In genomic region chr13:55583953-55584593, GRCh38 we compare ENCODE assay signal across 1 cellular context.
TF ChIP-seq lines count a peak whose summit lies in the region.

No MANE protein-coding gene starts in this region.

TF ChIP-seq in H1, 55 proteins besides CTCF, POLR2A, EP300 and RAD21:
- TF ChIP-seq YY1 (IDR thresholded peaks at IDR 0.05; ENCODE audit: low read depth, low read length), result 0 out of 2 replicates have a peak, but pooled peaks have one; percentile 17
- no peak for TF ChIP-seq CHD2 (IDR thresholded peaks at IDR 0.05; ENCODE audit: low read length)
